1 cellular context compared by ENCODE assay signal in genomic region chr17:76274559-76274956, GRCh38.
TF ChIP-seq lines count a peak whose summit lies in the region.

No MANE protein-coding gene starts in this region.

TF ChIP-seq in GM12878, 131 proteins besides CTCF, POLR2A, EP300 and RAD21:
- TF ChIP-seq FOXK2 (IDR thresholded peaks at IDR 0.05) = no peak
- TF ChIP-seq SPI1 (IDR thresholded peaks at IDR 0.05; ENCODE audit: borderline replicate concordance, insufficient read depth, low read depth, low read length) = no peak
- no peak for TF ChIP-seq SMARCA5 (IDR thresholded peaks at IDR 0.05)
- TF ChIP-seq TCF3 (IDR thresholded peaks at IDR 0.05; ENCODE audit: borderline replicate concordance, insufficient read depth, low read depth, low read length) = no peak
- no peak for TF ChIP-seq MLLT1 (IDR thresholded peaks at IDR 0.05)
- no peak for TF ChIP-seq BACH1 (IDR thresholded peaks at IDR 0.05; ENCODE audit: borderline replicate concordance)
- TF ChIP-seq PKNOX1 (IDR thresholded peaks at IDR 0.05) = no peak
- TF ChIP-seq ZNF207 (IDR thresholded peaks at IDR 0.05; ENCODE audit: borderline replicate concordance) = no peak
TF ChIP-seq in GM12878: peak in this region for 0.
